8 cellular contexts compared by ENCODE assay signal in genomic region chr7:152435384-152436278, GRCh38. TPM values are rescaled to one million over a fixed set of nuclear protein-coding genes. Genes with fewer than 3 reads are reported as not detected.
DNase-seq lines count a peak whose midpoint lies in the region; ATAC-seq and TF ChIP-seq lines count a peak whose summit lies in the region.

TSS of gene KMT2C (minus strand) at chr7:152436003. CDS start at chr7:152435786, 217 bp downstream.

- ATAC-seq in HCT116, result peak; percentile 60

- H3K79me2 ChIP-seq in HCT116 (ENCODE audit: insufficient read depth, low read length), result peaks cover 45% of the 10 kb centered on the region

- H3K27ac ChIP-seq in HCT116 (ENCODE audit: low read depth, low read length), result peak within 1 kb of the TSS; percentile 91
- H3K27ac ChIP-seq in epithelial cell of prostate, result peak within 1 kb of the TSS; percentile 89
- peak within 1 kb of the TSS; percentile 97 to 98 for H3K27ac ChIP-seq in mucosa of rectum (ENCODE audit: low read depth in 2 of 2, low read length in 2 of 2)

- CTCF ChIA-PET in HCT116 (lab: Charles Lee), result no interaction called here

- H2AFZ ChIP-seq in HCT116 (ENCODE audit: low read depth, low read length, poor library complexity, severe bottlenecking), result peak within 1 kb of the TSS; percentile 93

- H4K20me1 ChIP-seq in HCT116 (ENCODE audit: insufficient read depth), result no peaks in the 10 kb centered on the region

- H3K9me3 ChIP-seq in HCT116 (ENCODE audit: control insufficient read depth in 1 of 2, insufficient read depth in 1 of 2, low read depth in 1 of 2, low read length in 2 of 2) (no peaks in the 10 kb centered on the region), mucosa of rectum (ENCODE audit: control insufficient read depth in 2 of 2, low read length in 2 of 2) (no peaks in the 10 kb centered on the region)

- H3K4me1 ChIP-seq in HCT116 (ENCODE audit: control insufficient read depth in 1 of 2, insufficient read depth in 2 of 2, low read length in 2 of 2) (peaks cover 7 to 14% of the 10 kb centered on the region in 2 experiments), mucosa of rectum (ENCODE audit: control insufficient read depth in 2 of 2, insufficient read depth in 2 of 2, low read length in 2 of 2) (peaks cover 6 to 10% of the 10 kb centered on the region in 2 donors)

- no peaks in the 10 kb centered on the region for H3K36me3 ChIP-seq in HCT116 (ENCODE audit: control insufficient read depth in 1 of 2, insufficient read depth in 2 of 2, low read length in 2 of 2)
- H3K36me3 ChIP-seq in mucosa of rectum (ENCODE audit: control insufficient read depth in 2 of 2, insufficient read depth in 2 of 2, low read length in 2 of 2), result no peaks in the 10 kb centered on the region

- H3K4me3 ChIP-seq in HCT116 (replicated peaks in 1 of 2; ENCODE audit: low read depth in 1 of 2, low read length in 2 of 2) (peak within 1 kb of the TSS; percentile 64 to 68), mucosa of rectum (ENCODE audit: low read length in 2 of 2) (peak within 1 kb of the TSS; percentile 80 to 83)

- peak within 1 kb of the TSS; percentile 73 for H3K9ac ChIP-seq in HCT116 (ENCODE audit: low read length)
- H3K9ac ChIP-seq in mucosa of rectum (ENCODE audit: low read depth in 1 of 2, low read length in 2 of 2), result peak within 1 kb of the TSS; percentile 76 to 90

- peak within 1 kb of the TSS; percentile 76 for H3K4me2 ChIP-seq in HCT116 (ENCODE audit: low read length)

- POLR2A ChIA-PET in HCT116 (lab: Charles Lee), result no interaction called here

- no peaks in the 10 kb centered on the region for H3K27me3 ChIP-seq in HCT116 (ENCODE audit: insufficient read depth, low read length)
- H3K27me3 ChIP-seq in mucosa of rectum (ENCODE audit: control insufficient read depth in 2 of 2, insufficient read depth in 2 of 2, low read length in 2 of 2), result no peaks in the 10 kb centered on the region

- intact Hi-C loops in HCT116 (cut with micrococcal nuclease), result loop anchor here (1.0 to 10.0 kb wide), 2 partner anchors 29 to 91 kb away; no protein-coding TSS in a partner anchor

- H3K9me2 ChIP-seq in HCT116 (ENCODE audit: insufficient read depth), result no peaks in the 10 kb centered on the region

- TF ChIP-seq RAD21 in HCT116 (IDR thresholded peaks at IDR 0.05; ENCODE audit: low read depth), result no peak

- RAD21 ChIA-PET in HCT116 (lab: Charles Lee; ENCODE audit: low non-redundant PET in 1 of 2, low total read pairs in 2 of 2, uncharacterized antibody in 2 of 2, unreplicated experiment in 2 of 2), result no interaction called here

- TF ChIP-seq POLR2A in HCT116 (IDR thresholded peaks at IDR 0.05; ENCODE audit: borderline replicate concordance, extremely low read depth, insufficient read depth, insufficient read length), result no peak

- BruUV-seq in HCT116 (replicated peaks; lab: Mats Ljungman, UMichigan), result no TSS peak

- TF ChIP-seq CTCF in HCT116 (IDR thresholded peaks at IDR 0.05 in 2 of 3, conservative IDR thresholded peaks at IDR 0.05 in 1 of 3; ENCODE audit: borderline replicate concordance in 1 of 3, insufficient read depth in 1 of 3, low read depth in 2 of 3, low read length in 2 of 3), result no peak

- DNase-seq in ELF-1 (ENCODE audit: low read depth, low spot score) (peak; percentile 57), HCT116 (ENCODE audit: low read depth, low spot score) (no peak), NCI-H226 (peak; percentile 46), activated T-cell treated with anti-CD3 and anti-CD28 coated beads for 24 hours (ENCODE audit: low read depth) (peak; percentile 23), epithelial cell of prostate (ENCODE audit: low read depth, low spot score) (no peak), DMS114 treated with DMSO at 0.1 percent for 48 hours (lab: John Stamatoyannopoulos, UW; ENCODE audit: unreplicated experiment) (no peak)
- DNase-seq in stimulated activated CD8-positive, alpha-beta memory T cell treated with anti-CD3 and anti-CD28 coated beads, Interleukin-7, amount 100 ng/mL, for 4 hours (ENCODE audit: low read depth in 2 of 2), result peak; percentile 4 to 36

TF ChIP-seq in HCT116, 20 proteins besides CTCF, POLR2A, EP300 and RAD21:
- no peak for TF ChIP-seq ZNF274 (IDR thresholded peaks at IDR 0.05; ENCODE audit: low read depth, low read length)
- TF ChIP-seq SRF (IDR thresholded peaks at IDR 0.05; ENCODE audit: low read depth), result no peak
- no peak for TF ChIP-seq JUND (IDR thresholded peaks at IDR 0.05)
- no peak for TF ChIP-seq ZBTB33 (IDR thresholded peaks at IDR 0.05; ENCODE audit: extremely low read depth, insufficient replicate concordance, low read length)
- TF ChIP-seq SP1 (IDR thresholded peaks at IDR 0.05; ENCODE audit: low read depth), result no peak
- no peak for TF ChIP-seq EGR1 (IDR thresholded peaks at IDR 0.05; ENCODE audit: low read depth)
- no peak for TF ChIP-seq EZH2phosphoT487 (IDR thresholded peaks at IDR 0.05; ENCODE audit: borderline replicate concordance)
- TF ChIP-seq CEBPB (IDR thresholded peaks at IDR 0.05; ENCODE audit: low read depth), result no peak
- TF ChIP-seq ELF1 (IDR thresholded peaks at IDR 0.05; ENCODE audit: borderline replicate concordance, low read depth), result no peak
- no peak for TF ChIP-seq ZFX (IDR thresholded peaks at IDR 0.05)
- TF ChIP-seq CBX3 (IDR thresholded peaks at IDR 0.05; ENCODE audit: low read depth), result no peak; the same call in 1 of the 2 replicates
- peak; percentile 51 for TF ChIP-seq MAX (IDR thresholded peaks at IDR 0.05)
- peak; percentile 64 for TF ChIP-seq POLR2AphosphoS5 (IDR thresholded peaks at IDR 0.05; ENCODE audit: low read depth, low read length)
- TF ChIP-seq ATF3 (IDR thresholded peaks at IDR 0.05), result no peak

RNA-seq across cellular contexts. Expression of gene KMT2C, which starts in this region (rescaled TPM):
- total RNA-seq in HCT116 (2021; ENCODE audit: unreplicated experiment), result 22.9 TPM
- 5.3 and 7.4 TPM in 2 replicates for polyA plus RNA-seq in HCT116 (2012)

Comparison
In these comparisons a context has a peak if more than half of its experiments do, and no peak if none do; other contexts are left out.
1. DNase-seq: peak in ELF-1 (single experiment), NCI-H226 (single experiment), activated T-cell treated with anti-CD3 and anti-CD28 coated beads for 24 hours (single experiment) and stimulated activated CD8-positive, alpha-beta memory T cell treated with anti-CD3 and anti-CD28 coated beads, Interleukin-7, amount 100 ng/mL, for 4 hours (2 of 2); none in HCT116 (single experiment), epithelial cell of prostate (single experiment) and DMS114 treated with DMSO at 0.1 percent for 48 hours (single experiment).
2. Peak in every context shown above with its lines, with median percentiles within 50 percentile points of each other: H3K27ac ChIP-seq.